25 cellular contexts compared by ENCODE assay signal in the genomic region with DNA sequence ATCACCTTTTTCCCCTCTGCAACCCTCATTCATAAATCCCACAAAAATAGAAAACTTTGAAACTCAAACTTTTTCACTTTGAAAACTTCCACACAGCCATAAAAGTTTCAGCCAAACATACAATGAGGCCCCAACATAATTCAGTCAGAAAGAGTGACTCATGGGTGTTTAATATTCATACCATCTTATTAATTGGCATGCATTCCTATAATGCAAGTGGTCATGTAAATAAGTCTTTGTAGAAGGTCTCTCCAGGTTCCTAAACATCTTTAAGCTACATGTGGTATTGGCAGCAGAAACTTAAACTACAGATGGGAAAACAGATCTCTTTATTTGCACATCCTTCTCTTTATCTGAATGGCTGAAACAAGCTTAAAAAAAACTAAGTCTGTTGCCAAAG.
"Had no signal": no experiment of that assay in that cellular context is flagged by ENCODE, and none has a peak within 500 bp of the region (broad histone marks: within the 10 kb centered on the region; RNA-seq: fewer than 3 reads in every experiment).

No MANE protein-coding gene starts in this region.

- H3K4me1 Mint-ChIP-seq: mesothelial cell of epicardium; naive B cell; naive thymus-derived CD8-positive, alpha-beta T cell had no signal

- H3K27me3 ChIP-seq: dorsolateral prefrontal cortex, esophagus squamous epithelium, gastrocnemius medialis, heart right ventricle, left lung had no signal

- DNase-seq: dermis blood vessel endothelial cell; dorsolateral prefrontal cortex; effector CD4-positive, alpha-beta T cell; effector memory CD4-positive, alpha-beta T cell; erythroblast; esophagus squamous epithelium; foreskin fibroblast; foreskin melanocyte; gastrocnemius medialis; glutamatergic neuron; head of caudate nucleus; heart right ventricle; hippocampal formation; left cardiac atrium; left lung; left ventricle myocardium superior; lower lobe of right lung; mesenchymal stem cell; mucosa of descending colon; naive B cell; naive thymus-derived CD8-positive, alpha-beta T cell had no signal

- ATAC-seq: esophagus mucosa; gastrocnemius medialis; heart right ventricle; left cardiac atrium; left lung; left ventricle myocardium superior; lower lobe of right lung; mucosa of descending colon; naive thymus-derived CD8-positive, alpha-beta T cell had no signal

- H3K9me3 ChIP-seq: esophagus squamous epithelium, gastrocnemius medialis, lower lobe of right lung, mucosa of descending colon had no signal

- H3K36me3 Mint-ChIP-seq: mesothelial cell of epicardium; naive B cell; naive thymus-derived CD8-positive, alpha-beta T cell had no signal

- H3K27me3 Mint-ChIP-seq: naive B cell had no signal

- H3K4me3 ChIP-seq: coronary artery, dorsolateral prefrontal cortex, esophagus squamous epithelium, gastrocnemius medialis, heart right ventricle, left lung, lower lobe of right lung, mucosa of descending colon had no signal

- H3K27ac Mint-ChIP-seq: mesothelial cell of epicardium; naive B cell; naive thymus-derived CD8-positive, alpha-beta T cell had no signal

- H3K36me3 ChIP-seq: esophagus squamous epithelium, gastrocnemius medialis, heart right ventricle, left lung, lower lobe of right lung had no signal

- H3K4me3 Mint-ChIP-seq: mesothelial cell of epicardium; naive B cell; naive thymus-derived CD8-positive, alpha-beta T cell had no signal

- H3K4me1 ChIP-seq: esophagus squamous epithelium, gastrocnemius medialis, heart right ventricle, left lung, lower lobe of right lung had no signal

- H3K27ac ChIP-seq: coronary artery, dorsolateral prefrontal cortex, epithelial cell of prostate, esophagus squamous epithelium, gastrocnemius medialis, heart right ventricle, left lung, lower lobe of right lung had no signal
